9 cellular contexts compared by ENCODE assay signal in the genomic region with DNA sequence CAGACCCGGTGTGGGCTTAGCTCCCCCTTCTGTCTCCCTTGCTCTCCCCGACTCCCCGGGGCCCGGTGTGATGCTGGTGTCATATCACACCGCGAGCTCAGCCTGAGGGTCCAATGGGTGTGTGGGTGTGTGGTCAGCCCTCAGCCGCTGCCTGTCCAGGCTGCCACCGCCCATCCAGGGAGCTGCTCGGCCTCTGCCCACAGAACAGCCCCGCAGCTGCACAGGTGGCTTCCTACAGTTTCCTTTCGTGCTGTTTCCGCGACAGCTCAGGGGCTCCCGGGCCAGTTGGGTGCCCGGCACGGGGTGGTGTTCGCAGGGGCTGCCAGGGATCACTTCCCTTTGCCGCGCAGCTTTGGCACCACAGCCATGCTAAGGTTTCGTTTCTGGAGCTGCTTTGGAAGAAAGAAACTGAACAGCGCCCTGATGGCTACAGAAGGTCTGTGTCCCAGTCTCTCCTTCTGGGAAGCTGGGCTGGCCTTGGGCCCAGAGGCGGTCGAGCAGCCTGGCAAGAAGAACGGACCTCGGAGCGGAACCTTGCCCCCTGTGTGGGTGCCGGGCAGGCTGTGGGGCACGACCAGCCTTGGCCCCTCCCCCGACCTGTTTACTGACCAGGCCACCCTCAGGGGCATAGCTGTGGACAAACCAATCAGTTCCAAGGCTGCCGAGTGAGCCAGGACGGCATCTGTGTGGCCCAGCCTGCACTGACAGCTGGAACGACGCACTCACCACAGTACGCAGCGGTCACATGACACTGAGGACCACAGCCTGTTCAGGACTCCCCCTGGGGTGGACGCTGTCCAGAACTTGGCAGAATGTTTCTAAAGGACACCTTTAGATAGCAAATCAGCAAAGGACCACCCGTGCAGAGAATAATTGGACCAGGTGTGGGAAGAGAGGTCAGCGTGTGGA. TPM values are rescaled to one million over a fixed set of nuclear protein-coding genes. Genes with fewer than 3 reads are reported as not detected.
DNase-seq lines count a peak whose midpoint lies in the region; ATAC-seq and TF ChIP-seq lines count a peak whose summit lies in the region.
"Had no signal": no experiment of that assay in that cellular context is flagged by ENCODE, and none has a peak within 500 bp of the region (broad histone marks: within the 10 kb centered on the region; RNA-seq: fewer than 3 reads in every experiment).

No MANE protein-coding gene starts in this region.

- H3K4me1 ChIP-seq in lung (ENCODE audit: control insufficient read depth in 2 of 2, insufficient read depth in 2 of 2, low read length in 2 of 2), result peaks cover 20 to 61% of the 10 kb centered on the region in 2 donors
- peaks cover 95% of the 10 kb centered on the region for H3K4me1 ChIP-seq in suprapubic skin

- H3K36me3 ChIP-seq in lung (ENCODE audit: control insufficient read depth in 2 of 2, insufficient read depth in 2 of 2, low read length in 2 of 2), result peaks cover 4 to 26% of the 10 kb centered on the region in 2 donors
- H3K36me3 ChIP-seq in suprapubic skin, result peaks cover 22% of the 10 kb centered on the region

- no peak for TF ChIP-seq POLR2A in suprapubic skin (IDR thresholded peaks at IDR 0.05)

- TF ChIP-seq EP300 in suprapubic skin (IDR thresholded peaks at IDR 0.05), result no peak

- H3K27me3 ChIP-seq in lung (ENCODE audit: control insufficient read depth, insufficient read depth), result no peaks in the 10 kb centered on the region
- no peaks in the 10 kb centered on the region for H3K27me3 ChIP-seq in suprapubic skin

- H3K27ac ChIP-seq in lung (ENCODE audit: low read depth in 1 of 2, low read length in 1 of 2), result peak overlapping the region; percentile 14 to 89
- H3K27ac ChIP-seq in suprapubic skin, result peak overlapping the region; percentile 99

- no peak for ATAC-seq in lung (ENCODE audit: insufficient read depth, low FRiP score)
- no peak for ATAC-seq in HG02642 (IDR thresholded peaks at IDR 0.05; ENCODE audit: poor library complexity, unreplicated experiment)
- ATAC-seq: A549 had no signal

- 40% methylated on average over 38 of the region's 38 CpGs for WGBS in lung, 2 donors
- WGBS in suprapubic skin, result 51% methylated on average over 23 of the region's 38 CpGs

- H3K9me3 ChIP-seq in lung (ENCODE audit: control insufficient read depth in 2 of 2, insufficient read depth in 1 of 2, low read length in 1 of 2) (no peaks in the 10 kb centered on the region), suprapubic skin (no peaks in the 10 kb centered on the region)
- H3K9me3 ChIP-seq: A549 had no signal

- H3K4me3 ChIP-seq in lung (no peak overlapping the region), suprapubic skin (peak overlapping the region; percentile 97)
- H3K4me3 ChIP-seq: A549 had no signal

- TF ChIP-seq CTCF in lung (IDR thresholded peaks at IDR 0.05; ENCODE audit: control extremely low read depth, extremely low read depth) (no peak), suprapubic skin (IDR thresholded peaks at IDR 0.05) (no peak)

- peak; percentile 33 to 40 for DNase-seq in NOMO-1 (lab: John Stamatoyannopoulos, UW; ENCODE audit: unreplicated experiment in 2 of 2)
- DNase-seq in NOMO-1 treated with dmso at 0.1 percent for 144 hours (lab: John Stamatoyannopoulos, UW; ENCODE audit: unreplicated experiment), result no peak
- DNase-seq in astrocyte of the hippocampus (ENCODE audit: low read depth, low spot score), result peak; percentile 27
- DNase-seq in lung (ENCODE audit: low spot score), result peak; percentile 46
- DNase-seq in suprapubic skin (ENCODE audit: low spot score in 2 of 2), result peak; percentile 78 to 85
- DNase-seq in NCI-H2081 (lab: John Stamatoyannopoulos, UW), result no peak
- DNase-seq in SKM-1 treated with dmso at 0.1 percent for 144 hours (lab: John Stamatoyannopoulos, UW; ENCODE audit: unreplicated experiment), result no peak

RNA-seq across cellular contexts. Expression of a gene that starts 7.0 kb away (rescaled TPM):
- total RNA-seq in lung (100 to 1,000 TPM; 131 to 132 TPM), suprapubic skin (100 to 1,000 TPM; 103 to 202 (median 143) TPM)
- 100 to 1,000 TPM in 1 of 2 donors, 10 to 100 TPM in 1; 99.0 to 238 TPM for polyA plus RNA-seq in lung

RNA-seq across cellular contexts. Expression of a gene that starts 45.0 kb away (rescaled TPM):
- total RNA-seq in lung (under 1 TPM in 1 of 2 donors, not detected in 1; 0.51 TPM), suprapubic skin (not detected)
- under 1 TPM; 0.02 to 0.19 TPM for polyA plus RNA-seq in lung

RNA-seq across cellular contexts. Expression of a gene that starts 49.2 kb away (rescaled TPM):
- total RNA-seq in lung, result 100 to 1,000 TPM in 1 of 2 donors, 10 to 100 TPM in 1; 18.7 to 106 TPM
- 100 to 1,000 TPM in 1 of 2 donors, 10 to 100 TPM in 1; 37.9 to 110 TPM for polyA plus RNA-seq in lung
- total RNA-seq in suprapubic skin, result 10 to 100 TPM in 3 of 4 donors, 1 to 10 TPM in 1; 9.3 to 29.4 (median 21.5) TPM

RNA-seq across cellular contexts. Expression of a gene that starts 49.3 kb away (rescaled TPM):
- total RNA-seq in lung (10 to 100 TPM; 17.6 to 33.9 TPM), suprapubic skin (10 to 100 TPM; 13.2 to 23.8 (median 16.8) TPM)
- polyA plus RNA-seq in lung, result 10 to 100 TPM; 13.6 to 15.6 TPM

Comparison
In these comparisons a context has a peak if more than half of its experiments do, and no peak if none do; other contexts are left out.
1. DNase-seq: peak in NOMO-1 (2 of 2), astrocyte of the hippocampus (single experiment), lung (single experiment) and suprapubic skin (2 of 2); none in NOMO-1 treated with dmso at 0.1 percent for 144 hours (single experiment), NCI-H2081 (0 of 2) and SKM-1 treated with dmso at 0.1 percent for 144 hours (single experiment).